ENCODE assay signal across 1 cellular context in genomic region chr5:148383564-148384388, GRCh38.
TF ChIP-seq lines count a peak whose summit lies in the region.

Gene FBXO38, plus strand, starts transcription at chr5:148383958. Its CDS starts 10,819 bp downstream, at chr5:148394777.

TF ChIP-seq in HCT116, 20 proteins besides CTCF, POLR2A, EP300 and RAD21 (continued from another document):
- no peak for TF ChIP-seq CEBPB (IDR thresholded peaks at IDR 0.05; ENCODE audit: low read depth)
- peak; percentile 91 for TF ChIP-seq SIN3A (IDR thresholded peaks at IDR 0.05; ENCODE audit: low read depth)
- peak; percentile 93 for TF ChIP-seq MAX (IDR thresholded peaks at IDR 0.05)
- TF ChIP-seq EZH2 (IDR thresholded peaks at IDR 0.05), result no peak
- TF ChIP-seq POLR2AphosphoS5 (IDR thresholded peaks at IDR 0.05; ENCODE audit: low read depth, low read length), result peak; percentile 88
